Comparison of ENCODE assay signal across 1 cellular context in genomic region chr4:42420120-42420519, GRCh38.
TF ChIP-seq lines count a peak whose summit lies in the region.

No MANE protein-coding gene starts in this region.

TF ChIP-seq in GM23338, 12 proteins besides CTCF, POLR2A, EP300 and RAD21:
- TF ChIP-seq ETS1 (IDR thresholded peaks at IDR 0.05) (no peak), EZH2 (IDR thresholded peaks at IDR 0.05; ENCODE audit: low read depth, unreplicated experiment) (no peak), NANOG (IDR thresholded peaks at IDR 0.05; ENCODE audit: borderline replicate concordance) (no peak), STAT1 (IDR thresholded peaks at IDR 0.05; ENCODE audit: unreplicated experiment) (no peak), ZNF114 (CRISPR knock-in tag; IDR thresholded peaks at IDR 0.05) (no peak), ZNF331 (CRISPR knock-in tag; IDR thresholded peaks at IDR 0.05; ENCODE audit: low read depth) (no peak), JUNB (IDR thresholded peaks at IDR 0.05; ENCODE audit: unreplicated experiment) (no peak), ZNF462 (CRISPR knock-in tag; IDR thresholded peaks at IDR 0.05) (no peak), EZH2phosphoT487 (IDR thresholded peaks at IDR 0.05; ENCODE audit: unreplicated experiment) (no peak), POLR2AphosphoS5 (IDR thresholded peaks at IDR 0.05; ENCODE audit: low read depth) (no peak), CREB1 (CRISPR knock-in tag; IDR thresholded peaks at IDR 0.05; ENCODE audit: low read depth) (no peak)
- TF ChIP-seq, protein P1, sequence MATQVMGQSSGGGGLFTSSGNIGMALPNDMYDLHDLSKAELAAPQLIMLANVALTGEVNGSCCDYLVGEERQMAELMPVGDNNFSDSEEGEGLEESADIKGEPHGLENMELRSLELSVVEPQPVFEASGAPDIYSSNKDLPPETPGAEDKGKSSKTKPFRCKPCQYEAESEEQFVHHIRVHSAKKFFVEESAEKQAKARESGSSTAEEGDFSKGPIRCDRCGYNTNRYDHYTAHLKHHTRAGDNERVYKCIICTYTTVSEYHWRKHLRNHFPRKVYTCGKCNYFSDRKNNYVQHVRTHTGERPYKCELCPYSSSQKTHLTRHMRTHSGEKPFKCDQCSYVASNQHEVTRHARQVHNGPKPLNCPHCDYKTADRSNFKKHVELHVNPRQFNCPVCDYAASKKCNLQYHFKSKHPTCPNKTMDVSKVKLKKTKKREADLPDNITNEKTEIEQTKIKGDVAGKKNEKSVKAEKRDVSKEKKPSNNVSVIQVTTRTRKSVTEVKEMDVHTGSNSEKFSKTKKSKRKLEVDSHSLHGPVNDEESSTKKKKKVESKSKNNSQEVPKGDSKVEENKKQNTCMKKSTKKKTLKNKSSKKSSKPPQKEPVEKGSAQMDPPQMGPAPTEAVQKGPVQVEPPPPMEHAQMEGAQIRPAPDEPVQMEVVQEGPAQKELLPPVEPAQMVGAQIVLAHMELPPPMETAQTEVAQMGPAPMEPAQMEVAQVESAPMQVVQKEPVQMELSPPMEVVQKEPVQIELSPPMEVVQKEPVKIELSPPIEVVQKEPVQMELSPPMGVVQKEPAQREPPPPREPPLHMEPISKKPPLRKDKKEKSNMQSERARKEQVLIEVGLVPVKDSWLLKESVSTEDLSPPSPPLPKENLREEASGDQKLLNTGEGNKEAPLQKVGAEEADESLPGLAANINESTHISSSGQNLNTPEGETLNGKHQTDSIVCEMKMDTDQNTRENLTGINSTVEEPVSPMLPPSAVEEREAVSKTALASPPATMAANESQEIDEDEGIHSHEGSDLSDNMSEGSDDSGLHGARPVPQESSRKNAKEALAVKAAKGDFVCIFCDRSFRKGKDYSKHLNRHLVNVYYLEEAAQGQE (IDR thresholded peaks at IDR 0.05; ENCODE audit: unreplicated experiment), result no peak
